16 cellular contexts compared by ENCODE assay signal in genomic region chr3:94522488-94522887, GRCh38.
DNase-seq lines count a peak whose midpoint lies in the region; ATAC-seq, FAIRE-seq and TF ChIP-seq lines count a peak whose summit lies in the region.
"Had no signal": no experiment of that assay in that cellular context is flagged by ENCODE, and none has a peak within 500 bp of the region (broad histone marks: within the 10 kb centered on the region; RNA-seq: fewer than 3 reads in every experiment).

No MANE protein-coding gene starts in this region.

- POLR2A ChIA-PET in A549 (lab: Yijun Ruan, JAX), result no interaction called here
- POLR2A ChIA-PET in HEK293T (lab: Yijun Ruan, JAX), result no interaction called here
- POLR2A ChIA-PET in RWPE1 (lab: Yijun Ruan, JAX; ENCODE audit: low non-redundant PET), result no interaction called here

- TF ChIP-seq EP300 in A549 (IDR thresholded peaks at IDR 0.05), result no peak

- CTCF ChIA-PET in A549 (lab: Yijun Ruan, JAX), result no interaction called here
- CTCF ChIA-PET in HEK293T (lab: Yijun Ruan, JAX), result no interaction called here
- CTCF ChIA-PET in RWPE1 (lab: Yijun Ruan, JAX), result no interaction called here

- ATAC-seq in A549, result no peak; a peak in 1 of 6 replicates

- TF ChIP-seq RAD21 in A549 (conservative IDR thresholded peaks at IDR 0.05 in 1 of 2, IDR thresholded peaks at IDR 0.05 in 1 of 2), result peak; percentile 21 to 46; a peak in 2 of 5 replicates

- 0 out of 3 replicates have a peak, but pooled peaks cover 5% of the 10 kb centered on the region for H3K4me1 ChIP-seq in A549
- H3K4me1 ChIP-seq: right atrium auricular region, tibial artery had no signal

- FAIRE-seq in A549 (lab: Jason Lieb, UNC) (no peak), HTR-8/SVneo (lab: Jason Lieb, UNC) (no peak)

- TF ChIP-seq POLR2A in A549 (IDR thresholded peaks at IDR 0.05; ENCODE audit: low read length), result no peak

- no peak overlapping the region for H3K27ac ChIP-seq in A549
- no peak overlapping the region for H3K27ac ChIP-seq in RWPE1
- H3K27ac ChIP-seq: right atrium auricular region, tibial artery had no signal

- DNase-seq in A549 (ENCODE audit: low read depth in 1 of 2, low spot score in 1 of 2) (peak in 1 of 2 experiments; percentile 11), HEK293T (ENCODE audit: extremely low spot score) (peak; percentile 18), astrocyte of the hippocampus (ENCODE audit: low read depth, low spot score) (peak; percentile 4), iPS-NIHi7 (ENCODE audit: extremely low spot score) (peak; percentile 31), HTR-8/SVneo (ENCODE audit: insufficient read length, low spot score) (no peak), RWPE1 (ENCODE audit: low spot score) (no peak)
- DNase-seq in activated T-cell treated with anti-CD3 and anti-CD28 coated beads, Interleukin-2, amount 50 U/mL, for 48 hours, result no peak
- no peak for DNase-seq in activated CD4-positive, alpha-beta T cell treated with anti-CD3 and anti-CD28 coated beads, Interleukin-2, amount 50 U/mL, for 1 hour
- DNase-seq: activated CD4-positive, alpha-beta T cell treated with anti-CD3 and anti-CD28 coated beads, Interleukin-2, amount 50 U/mL, for 48 hours; activated gamma-delta T cell treated with Interleukin-2 at 50 U/mL for 16 hours; DMS79 treated with DMSO at 0.1 percent for 48 hours; NCI-H226; stimulated activated CD4-positive, alpha-beta T cell treated with anti-CD3 and anti-CD28 coated beads, Interleukin-2, amount 100 ng/mL, for 48 hours; tibial artery had no signal

- no peak overlapping the region for H3K4me2 ChIP-seq in A549

- H3K4me3 ChIP-seq in A549, result no peak overlapping the region
- H3K4me3 ChIP-seq: cardiac muscle cell, right atrium auricular region, tibial artery had no signal

- H3K9me3 ChIP-seq in A549, result no peaks in the 10 kb centered on the region
- H3K9me3 ChIP-seq: right atrium auricular region, tibial artery had no signal

- TF ChIP-seq CTCF in A549 (IDR thresholded peaks at IDR 0.05) (no peak), RWPE1 (conservative IDR thresholded peaks at IDR 0.05; ENCODE audit: low read depth) (no peak)

TF ChIP-seq in A549, 52 proteins besides CTCF, POLR2A, EP300 and RAD21 (continues in another document):
- TF ChIP-seq, protein P1, sequence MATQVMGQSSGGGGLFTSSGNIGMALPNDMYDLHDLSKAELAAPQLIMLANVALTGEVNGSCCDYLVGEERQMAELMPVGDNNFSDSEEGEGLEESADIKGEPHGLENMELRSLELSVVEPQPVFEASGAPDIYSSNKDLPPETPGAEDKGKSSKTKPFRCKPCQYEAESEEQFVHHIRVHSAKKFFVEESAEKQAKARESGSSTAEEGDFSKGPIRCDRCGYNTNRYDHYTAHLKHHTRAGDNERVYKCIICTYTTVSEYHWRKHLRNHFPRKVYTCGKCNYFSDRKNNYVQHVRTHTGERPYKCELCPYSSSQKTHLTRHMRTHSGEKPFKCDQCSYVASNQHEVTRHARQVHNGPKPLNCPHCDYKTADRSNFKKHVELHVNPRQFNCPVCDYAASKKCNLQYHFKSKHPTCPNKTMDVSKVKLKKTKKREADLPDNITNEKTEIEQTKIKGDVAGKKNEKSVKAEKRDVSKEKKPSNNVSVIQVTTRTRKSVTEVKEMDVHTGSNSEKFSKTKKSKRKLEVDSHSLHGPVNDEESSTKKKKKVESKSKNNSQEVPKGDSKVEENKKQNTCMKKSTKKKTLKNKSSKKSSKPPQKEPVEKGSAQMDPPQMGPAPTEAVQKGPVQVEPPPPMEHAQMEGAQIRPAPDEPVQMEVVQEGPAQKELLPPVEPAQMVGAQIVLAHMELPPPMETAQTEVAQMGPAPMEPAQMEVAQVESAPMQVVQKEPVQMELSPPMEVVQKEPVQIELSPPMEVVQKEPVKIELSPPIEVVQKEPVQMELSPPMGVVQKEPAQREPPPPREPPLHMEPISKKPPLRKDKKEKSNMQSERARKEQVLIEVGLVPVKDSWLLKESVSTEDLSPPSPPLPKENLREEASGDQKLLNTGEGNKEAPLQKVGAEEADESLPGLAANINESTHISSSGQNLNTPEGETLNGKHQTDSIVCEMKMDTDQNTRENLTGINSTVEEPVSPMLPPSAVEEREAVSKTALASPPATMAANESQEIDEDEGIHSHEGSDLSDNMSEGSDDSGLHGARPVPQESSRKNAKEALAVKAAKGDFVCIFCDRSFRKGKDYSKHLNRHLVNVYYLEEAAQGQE (IDR thresholded peaks at IDR 0.05), result no peak
- no peak for TF ChIP-seq PHF8 (IDR thresholded peaks at IDR 0.05; ENCODE audit: borderline replicate concordance, low read depth)
- TF ChIP-seq NPAS2 (CRISPR knock-in tag; IDR thresholded peaks at IDR 0.05; ENCODE audit: borderline replicate concordance), result no peak
- TF ChIP-seq FOSL2 (IDR thresholded peaks at IDR 0.05), result no peak
- no peak for TF ChIP-seq FOSL2 (CRISPR knock-in tag; IDR thresholded peaks at IDR 0.05)
- TF ChIP-seq TP53 (CRISPR knock-in tag; IDR thresholded peaks at IDR 0.05), result no peak
- no peak for TF ChIP-seq ATOH8 (CRISPR knock-in tag; IDR thresholded peaks at IDR 0.05; ENCODE audit: low read depth)
- TF ChIP-seq HOXB5 (CRISPR knock-in tag; IDR thresholded peaks at IDR 0.05), result no peak
- TF ChIP-seq CEBPB (IDR thresholded peaks at IDR 0.05), result no peak
- no peak for TF ChIP-seq FOXS1 (CRISPR knock-in tag; IDR thresholded peaks at IDR 0.05)
- no peak for TF ChIP-seq USF2 (IDR thresholded peaks at IDR 0.05)
- TF ChIP-seq RCOR1 (IDR thresholded peaks at IDR 0.05; ENCODE audit: low read depth, low read length), result no peak

TF ChIP-seq in HEK293T, 16 proteins besides CTCF, POLR2A, EP300 and RAD21:
- TF ChIP-seq BHLHE40 (IDR thresholded peaks at IDR 0.05; ENCODE audit: borderline replicate concordance) (no peak), TARDBP (IDR thresholded peaks at IDR 0.05) (no peak), HDGF (IDR thresholded peaks at IDR 0.05; ENCODE audit: borderline replicate concordance) (no peak), ARNT (IDR thresholded peaks at IDR 0.05) (no peak), FOXA1 (IDR thresholded peaks at IDR 0.05) (no peak), SUZ12 (IDR thresholded peaks at IDR 0.05) (no peak), FOXK2 (IDR thresholded peaks at IDR 0.05) (no peak), CTBP1 (IDR thresholded peaks at IDR 0.05; ENCODE audit: borderline replicate concordance) (no peak), NFRKB (IDR thresholded peaks at IDR 0.05) (no peak), ELF4 (IDR thresholded peaks at IDR 0.05) (no peak), LEF1 (IDR thresholded peaks at IDR 0.05; ENCODE audit: borderline replicate concordance) (no peak), FOXM1 (IDR thresholded peaks at IDR 0.05; ENCODE audit: borderline replicate concordance) (no peak), ZNF384 (IDR thresholded peaks at IDR 0.05) (no peak)
- TF ChIP-seq, protein P2, sequence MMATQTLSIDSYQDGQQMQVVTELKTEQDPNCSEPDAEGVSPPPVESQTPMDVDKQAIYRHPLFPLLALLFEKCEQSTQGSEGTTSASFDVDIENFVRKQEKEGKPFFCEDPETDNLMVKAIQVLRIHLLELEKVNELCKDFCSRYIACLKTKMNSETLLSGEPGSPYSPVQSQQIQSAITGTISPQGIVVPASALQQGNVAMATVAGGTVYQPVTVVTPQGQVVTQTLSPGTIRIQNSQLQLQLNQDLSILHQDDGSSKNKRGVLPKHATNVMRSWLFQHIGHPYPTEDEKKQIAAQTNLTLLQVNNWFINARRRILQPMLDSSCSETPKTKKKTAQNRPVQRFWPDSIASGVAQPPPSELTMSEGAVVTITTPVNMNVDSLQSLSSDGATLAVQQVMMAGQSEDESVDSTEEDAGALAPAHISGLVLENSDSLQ (IDR thresholded peaks at IDR 0.05), result no peak

Comparison
In these comparisons a context has a peak if more than half of its experiments do, and no peak if none do; other contexts are left out.
1. DNase-seq: peak in HEK293T (single experiment), astrocyte of the hippocampus (single experiment) and iPS-NIHi7 (single experiment); none in HTR-8/SVneo (single experiment), activated T-cell treated with anti-CD3 and anti-CD28 coated beads, Interleukin-2, amount 50 U/mL, for 48 hours (0 of 2), RWPE1 (single experiment) and activated CD4-positive, alpha-beta T cell treated with anti-CD3 and anti-CD28 coated beads, Interleukin-2, amount 50 U/mL, for 1 hour (single experiment).